ENCODE assay signal across 8 cellular contexts in genomic region chr17:45490615-45491433, GRCh38. TPM values are rescaled to one million over a fixed set of nuclear protein-coding genes. Genes with fewer than 3 reads are reported as not detected.
DNase-seq lines count a peak whose midpoint lies in the region; ATAC-seq and TF ChIP-seq lines count a peak whose summit lies in the region.
"Not testable (repeated sequence)": the region's sequence is repeated elsewhere in the genome, so short reads cannot be mapped to it uniquely, and the experiment has no call there.

Gene PLEKHM1 (minus strand): TSS chr17:45490721. CDS start chr17:45482484, 8,237 bp downstream.

- H3K4me3 Mint-ChIP-seq in activated CD4-positive, alpha-beta T cell treated with anti-CD3 and anti-CD28 coated beads, Interleukin-2, amount 10 ng/mL, durations not matched to agents 7 days and 5 days, result peak within 1 kb of the TSS; percentile 88

- H3K27ac ChIP-seq in coronary artery (peak within 1 kb of the TSS; percentile 83 to 96), layer of hippocampus (ENCODE audit: low read depth, low read length) (peak within 1 kb of the TSS; percentile 65)

- peak; percentile 95 for ATAC-seq in GM19324 (IDR thresholded peaks at IDR 0.05; ENCODE audit: low FRiP score, unreplicated experiment)
- peak; percentile 92 for ATAC-seq in HG03442 (IDR thresholded peaks at IDR 0.05; ENCODE audit: unreplicated experiment)

- H3K27me3 ChIP-seq in BJ (ENCODE audit: control insufficient read depth, insufficient read depth, low read length); layer of hippocampus (ENCODE audit: control insufficient read depth, insufficient read depth, low read length): not testable (repeated sequence)

- H3K27ac Mint-ChIP-seq in activated CD4-positive, alpha-beta T cell treated with anti-CD3 and anti-CD28 coated beads, Interleukin-2, amount 10 ng/mL, durations not matched to agents 7 days and 5 days, result peak within 1 kb of the TSS; percentile 95

- peak within 1 kb of the TSS; percentile 65 for H3K4me3 ChIP-seq in BJ (ENCODE audit: low read depth, low read length)
- peak within 1 kb of the TSS; percentile 92 for H3K4me3 ChIP-seq in coronary artery

- H3K4me1 Mint-ChIP-seq in activated CD4-positive, alpha-beta T cell treated with anti-CD3 and anti-CD28 coated beads, Interleukin-2, amount 10 ng/mL, durations not matched to agents 7 days and 5 days, result peaks cover 19% of the 10 kb centered on the region

- not testable (repeated sequence) for DNase-seq in BJ (ENCODE audit: low read depth)
- DNase-seq in NCI-H526 (lab: John Stamatoyannopoulos, UW), result peak; percentile 47 to 89
- DNase-seq in activated CD4-positive, alpha-beta T cell treated with anti-CD3 and anti-CD28 coated beads, Interleukin-2, amount 10 ng/mL, durations not matched to agents 7 days and 5 days, result peak; percentile 87
- peak; percentile 89 for DNase-seq in coronary artery (ENCODE audit: low spot score)
- DNase-seq in stimulated activated CD4-positive, alpha-beta T cell treated with anti-CD3 and anti-CD28 coated beads, Interleukin-1b, Interleukin-23, amount 100 ng/mL, for 1 hour (ENCODE audit: low read depth in 2 of 2), result peak; percentile 51 to 59

- CTCF ChIA-PET in BJ (lab: Yijun Ruan, JAX); activated CD4-positive, alpha-beta T cell treated with anti-CD3 and anti-CD28 coated beads, Interleukin-2, amount 10 ng/mL, durations not matched to agents 7 days and 5 days (lab: Charles Lee): not testable (repeated sequence)

- H3K27me3 Mint-ChIP-seq in activated CD4-positive, alpha-beta T cell treated with anti-CD3 and anti-CD28 coated beads, Interleukin-2, amount 10 ng/mL, durations not matched to agents 7 days and 5 days, result not testable (repeated sequence)

- not testable (repeated sequence) for TF ChIP-seq CTCF in BJ (IDR thresholded peaks at IDR 0.05; ENCODE audit: insufficient read depth, low read depth, low read length); coronary artery (IDR thresholded peaks at IDR 0.05)

- POLR2A ChIA-PET in BJ (lab: Charles Lee), result interaction anchor here (0.7 kb wide), 1 partner anchor 213 kb away, joined by 5 read pairs; no protein-coding TSS in a partner anchor
- POLR2A ChIA-PET in activated CD4-positive, alpha-beta T cell treated with anti-CD3 and anti-CD28 coated beads, Interleukin-2, amount 10 ng/mL, durations not matched to agents 7 days and 5 days (lab: Charles Lee), result not testable (repeated sequence)

- H3K9me3 Mint-ChIP-seq in activated CD4-positive, alpha-beta T cell treated with anti-CD3 and anti-CD28 coated beads, Interleukin-2, amount 10 ng/mL, durations not matched to agents 7 days and 5 days, result not testable (repeated sequence)

- not testable (repeated sequence) for H3K36me3 ChIP-seq in BJ (ENCODE audit: control insufficient read depth, insufficient read depth, low read length)

- H3K36me3 Mint-ChIP-seq in activated CD4-positive, alpha-beta T cell treated with anti-CD3 and anti-CD28 coated beads, Interleukin-2, amount 10 ng/mL, durations not matched to agents 7 days and 5 days (ENCODE audit: low read depth), result not testable (repeated sequence)

RNA-seq across cellular contexts. Expression of gene PLEKHM1, which starts in this region (rescaled TPM):
- 15.0 and 28.7 TPM in 2 replicates for polyA plus RNA-seq in BJ (2011; rRNA removed)
- polyA minus RNA-seq in BJ (2011; rRNA and poly(A)+ RNA removed), result 56.1 and 103 TPM in 2 replicates
- total RNA-seq in activated CD4-positive, alpha-beta T cell treated with anti-CD3 and anti-CD28 coated beads, Interleukin-2, amount 10 ng/mL, durations not matched to agents 7 days and 5 days, result 10 to 100 TPM; 48.6 to 53.0 TPM
